Comparison of ENCODE assay signal across 8 cellular contexts in genomic region chr12:123384318-123384993, GRCh38. TPM values are rescaled to one million over a fixed set of nuclear protein-coding genes. Genes with fewer than 3 reads are reported as not detected.
DNase-seq lines count a peak whose midpoint lies in the region; ATAC-seq, FAIRE-seq and TF ChIP-seq lines count a peak whose summit lies in the region.

No MANE protein-coding gene starts in this region.

- H3K27ac ChIP-seq in heart left ventricle (peak overlapping the region in 11 of 12 donors; percentile 59 to 90 (median 77)), RWPE1 (peak overlapping the region; percentile 89), vagina (peak overlapping the region; percentile 71)

- H3K27ac Mint-ChIP-seq in dendritic cell treated with granulocyte-macrophage colony-stimulating factor and Interleukin-4, amounts not matched to agents 40 ng/mL and 50 ng/mL, for 4 days: peak overlapping the region; percentile 86

- no peak for ATAC-seq in heart left ventricle
- ATAC-seq in left cardiac atrium: no peak
- ATAC-seq in HG03354 (IDR thresholded peaks at IDR 0.05; ENCODE audit: poor library complexity, severe bottlenecking, unreplicated experiment): no peak

- H3K4me3 ChIP-seq in heart left ventricle (peak overlapping the region; percentile 55 to 94 (median 82)), mucosa of stomach (ENCODE audit: low read length) (peak overlapping the region; percentile 63), vagina (peak overlapping the region; percentile 60 to 88)

- FAIRE-seq in H54 (lab: Jason Lieb, UNC): no peak

- peak overlapping the region; percentile 64 for H3K9ac ChIP-seq in mucosa of stomach (ENCODE audit: low read length)

- TF ChIP-seq CTCF in heart left ventricle (IDR thresholded peaks at IDR 0.05): peak in 1 of 12 donors; percentile 15
- no peak for TF ChIP-seq CTCF in RWPE1 (conservative IDR thresholded peaks at IDR 0.05; ENCODE audit: low read depth)
- no peak for TF ChIP-seq CTCF in vagina (IDR thresholded peaks at IDR 0.05)

- H3K9me3 Mint-ChIP-seq in dendritic cell treated with granulocyte-macrophage colony-stimulating factor and Interleukin-4, amounts not matched to agents 40 ng/mL and 50 ng/mL, for 4 days: no peaks in the 10 kb centered on the region

- H3K36me3 ChIP-seq in heart left ventricle (no peaks in the 10 kb centered on the region), mucosa of stomach (ENCODE audit: control insufficient read depth, insufficient read depth, low read length) (no peaks in the 10 kb centered on the region), vagina (no peaks in the 10 kb centered on the region)

- intact Hi-C loops in heart left ventricle (cut with DNase I) (loop anchor here in 3 of 10 donors (10.0 kb wide), 3 partner anchors 50 to 70 kb away; partner anchors contain the start of genes RILPL2 (in 1 of the 3) and SNRNP35 (in 1 of the 3)), left cardiac atrium (cut with DNase I) (no loop called here), vagina (cut with DNase I) (loop anchor here (10.0 kb wide), 1 partner anchor 120 kb away; no protein-coding TSS in a partner anchor)
- intact Hi-C loops in dendritic cell treated with granulocyte-macrophage colony-stimulating factor and Interleukin-4, amounts not matched to agents 40 ng/mL and 50 ng/mL, for 4 days (cut with micrococcal nuclease): no loop called here

- H3K4me1 ChIP-seq in heart left ventricle (peaks cover 0 to 34% (median 20%) of the 10 kb centered on the region in 12 donors), mucosa of stomach (ENCODE audit: control insufficient read depth, insufficient read depth, low read length) (peaks cover 13% of the 10 kb centered on the region), vagina (peaks cover 31% of the 10 kb centered on the region)

- H3K9me3 ChIP-seq in heart left ventricle (no peaks in the 10 kb centered on the region), mucosa of stomach (ENCODE audit: control insufficient read depth, low read length) (no peaks in the 10 kb centered on the region), vagina (no peaks in the 10 kb centered on the region)

- peak in 3 of 5 donors; percentile 34 to 59 (median 37) for DNase-seq in heart left ventricle
- no peak for DNase-seq in left cardiac atrium
- peak; percentile 25 for DNase-seq in RWPE1 (ENCODE audit: low spot score)
- no peak for DNase-seq in vagina (ENCODE audit: extremely low spot score in 2 of 2)
- DNase-seq in H54 (ENCODE audit: insufficient read length, low spot score): no peak

- H3K27me3 ChIP-seq in heart left ventricle (no peaks in the 10 kb centered on the region), mucosa of stomach (ENCODE audit: control insufficient read depth, insufficient read depth, low read length) (no peaks in the 10 kb centered on the region), vagina (no peaks in the 10 kb centered on the region)

- no peak for TF ChIP-seq POLR2A in heart left ventricle (IDR thresholded peaks at IDR 0.05)
- no peak for TF ChIP-seq POLR2A in vagina (IDR thresholded peaks at IDR 0.05)
- TF ChIP-seq POLR2A in H54 (IDR thresholded peaks at IDR 0.05; ENCODE audit: low read depth, low read length): no peak

- CTCF ChIA-PET in RWPE1 (lab: Yijun Ruan, JAX): interaction anchor here (0.7 to 1.6 kb wide), 2 partner anchors 19 to 105 kb away, joined by 4 to 5 read pairs; no protein-coding TSS in a partner anchor

- no peaks in the 10 kb centered on the region for H3K36me3 Mint-ChIP-seq in dendritic cell treated with granulocyte-macrophage colony-stimulating factor and Interleukin-4, amounts not matched to agents 40 ng/mL and 50 ng/mL, for 4 days (ENCODE audit: low read depth)

- WGBS in heart left ventricle, 4 donors: 1 to 4% (median 2%) methylated on average over 19 to 41 of the region's 41 CpGs

- POLR2A ChIA-PET in RWPE1 (lab: Yijun Ruan, JAX; ENCODE audit: low non-redundant PET): interaction anchor here (0.5 to 1.2 kb wide), 3 partner anchors 19 to 199 kb away, joined by 3 to 8 read pairs (median 5); no protein-coding TSS in a partner anchor

- peak overlapping the region; percentile 88 for H3K4me3 Mint-ChIP-seq in dendritic cell treated with granulocyte-macrophage colony-stimulating factor and Interleukin-4, amounts not matched to agents 40 ng/mL and 50 ng/mL, for 4 days

- H3K4me1 Mint-ChIP-seq in dendritic cell treated with granulocyte-macrophage colony-stimulating factor and Interleukin-4, amounts not matched to agents 40 ng/mL and 50 ng/mL, for 4 days (ENCODE audit: low read depth): peaks cover 28% of the 10 kb centered on the region

- H3K27me3 Mint-ChIP-seq in dendritic cell treated with granulocyte-macrophage colony-stimulating factor and Interleukin-4, amounts not matched to agents 40 ng/mL and 50 ng/mL, for 4 days: no peaks in the 10 kb centered on the region

RNA-seq across cellular contexts. Expression of gene KMT5A, which starts 0.5 kb away (rescaled TPM):
- 10 to 100 TPM; 26.8 to 37.7 (median 28.7) TPM for total RNA-seq in heart left ventricle
- polyA plus RNA-seq in heart left ventricle: 10 to 100 TPM; 14.3 to 30.6 TPM
- total RNA-seq in left cardiac atrium: 10 to 100 TPM; 17.6 to 22.9 TPM
- total RNA-seq in vagina: 42.2 TPM

RNA-seq across cellular contexts. Expression of gene SBNO1, which starts 19.8 kb away (rescaled TPM):
- total RNA-seq in heart left ventricle: 10 to 100 TPM; 17.2 to 33.8 (median 27.9) TPM
- 10 to 100 TPM in 1 of 2 donors, 1 to 10 TPM in 1; 6.3 to 12.3 TPM for polyA plus RNA-seq in heart left ventricle
- 10 to 100 TPM; 25.9 to 26.1 TPM for total RNA-seq in left cardiac atrium
- total RNA-seq in vagina: 15.0 TPM

RNA-seq across cellular contexts. Expression of gene RILPL2, which starts 52.0 kb away (rescaled TPM):
- total RNA-seq in heart left ventricle (1 to 10 TPM; 1.6 to 3.4 (median 2.1) TPM), left cardiac atrium (1 to 10 TPM; 3.1 to 3.7 TPM), vagina (9.6 TPM)
- polyA plus RNA-seq in heart left ventricle: 1 to 10 TPM; 2.2 to 3.2 TPM

Comparison
In these comparisons a context has a peak if more than half of its experiments do, and no peak if none do; other contexts are left out.
1. DNase-seq: peak in heart left ventricle (3 of 5) and RWPE1 (single experiment); none in left cardiac atrium (single experiment), vagina (0 of 2) and H54 (single experiment).
2. Peak in every context shown above with its lines, with median percentiles within 50 percentile points of each other: H3K27ac ChIP-seq and H3K4me3 ChIP-seq.